In genomic region chr6:134347916-134348805, GRCh38 we compare ENCODE assay signal across 1 cellular context.
TF ChIP-seq lines count a peak whose summit lies in the region.

No MANE protein-coding gene starts in this region.

TF ChIP-seq in GM23338, 12 proteins besides CTCF, POLR2A, EP300 and RAD21 (continued from another document):
- TF ChIP-seq ZNF462 (CRISPR knock-in tag; IDR thresholded peaks at IDR 0.05) (no peak), ZNF331 (CRISPR knock-in tag; IDR thresholded peaks at IDR 0.05; ENCODE audit: low read depth) (no peak), CREB1 (CRISPR knock-in tag; IDR thresholded peaks at IDR 0.05; ENCODE audit: low read depth) (no peak)
